ENCODE assay signal across 9 cellular contexts in the genomic region with DNA sequence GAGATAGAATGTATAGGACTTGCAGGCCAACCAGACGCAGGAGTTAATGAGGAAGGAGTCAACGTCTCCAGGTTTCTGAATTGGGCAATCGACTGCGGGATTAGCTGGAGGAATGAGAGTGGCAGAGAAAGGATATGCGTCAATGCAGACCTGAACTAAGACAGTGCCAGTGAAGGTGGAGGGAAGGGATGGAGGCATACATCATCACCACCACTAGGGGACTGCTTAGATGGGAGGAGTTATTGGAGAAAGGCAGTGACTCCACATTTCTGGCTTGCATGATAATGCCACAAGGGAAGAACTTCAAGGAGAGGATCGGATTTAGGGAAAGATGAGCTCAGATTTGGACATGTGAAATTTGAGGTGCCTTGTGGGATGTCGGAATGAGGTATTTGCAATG. TPM values are rescaled to one million over a fixed set of nuclear protein-coding genes. Genes with fewer than 3 reads are reported as not detected.
DNase-seq lines count a peak whose midpoint lies in the region; ATAC-seq and TF ChIP-seq lines count a peak whose summit lies in the region.
"Had no signal": no experiment of that assay in that cellular context is flagged by ENCODE, and none has a peak within 500 bp of the region (broad histone marks: within the 10 kb centered on the region; RNA-seq: fewer than 3 reads in every experiment).

No MANE protein-coding gene starts in this region.

- in situ Hi-C loops in mammary epithelial cell (cut with MboI; ENCODE audit: low sequenced_read_pairs in 2 of 2): no loop called here

- intact Hi-C loops in mammary epithelial cell (cut with micrococcal nuclease): no loop called here

- no TSS peak for BruUV-seq in mammary epithelial cell (replicated peaks; lab: Mats Ljungman, UMichigan)

- H3K9me3 ChIP-seq in mammary epithelial cell (replicated peaks; ENCODE audit: insufficient read depth, low read length): no peaks in the 10 kb centered on the region
- H3K9me3 ChIP-seq in suprapubic skin: no peaks in the 10 kb centered on the region
- H3K9me3 ChIP-seq: neutrophil had no signal

- H3K4me1 ChIP-seq in mammary epithelial cell (ENCODE audit: insufficient read depth, low read length): no peaks in the 10 kb centered on the region
- H3K4me1 ChIP-seq in suprapubic skin: no peaks in the 10 kb centered on the region

- dilution Hi-C loops in mammary epithelial cell (cut with HindIII; ENCODE audit: low sequenced_read_pairs): no loop called here

- TF ChIP-seq CTCF in mammary epithelial cell (conservative IDR thresholded peaks at IDR 0.05 in 1 of 2, IDR thresholded peaks at IDR 0.05 in 1 of 2; ENCODE audit: extremely low read depth in 1 of 2, insufficient read depth in 1 of 2, low read depth in 1 of 2, low read length in 2 of 2) (peak; percentile 51 to 67), suprapubic skin (IDR thresholded peaks at IDR 0.05) (peak in 1 of 2 donors; percentile 25)

- no peaks in the 10 kb centered on the region for H3K36me3 ChIP-seq in mammary epithelial cell (ENCODE audit: insufficient read depth, low read length)
- peaks cover 3% of the 10 kb centered on the region for H3K36me3 ChIP-seq in suprapubic skin
- H3K36me3 ChIP-seq: neutrophil had no signal

- no peak overlapping the region for H2AFZ ChIP-seq in mammary epithelial cell (ENCODE audit: low read depth, low read length)

- TF ChIP-seq POLR2A in suprapubic skin (IDR thresholded peaks at IDR 0.05): no peak

- TF ChIP-seq EP300 in suprapubic skin (IDR thresholded peaks at IDR 0.05): no peak

- DNase-seq in Daoy (ENCODE audit: low read depth): peak; percentile 66
- peak; percentile 44 for DNase-seq in NCI-H1694 treated with DMSO at 0.1 percent for 48 hours (lab: John Stamatoyannopoulos, UW)
- DNase-seq in mammary epithelial cell: peak; percentile 10
- DNase-seq in myocyte (ENCODE audit: low read depth): peak; percentile 87
- DNase-seq in C1 segment of cervical spinal cord (lab: John Stamatoyannopoulos, UW): no peak
- DNase-seq in suprapubic skin (ENCODE audit: low spot score in 2 of 2): no peak

- H3K9ac ChIP-seq in mammary epithelial cell (ENCODE audit: insufficient read depth, low read length): no peak overlapping the region

- H3K27ac ChIP-seq in mammary epithelial cell (ENCODE audit: insufficient read depth, low read depth, low read length) (no peak overlapping the region), suprapubic skin (no peak overlapping the region)
- H3K27ac ChIP-seq: neutrophil had no signal

- no peaks in the 10 kb centered on the region for H4K20me1 ChIP-seq in mammary epithelial cell (ENCODE audit: insufficient read depth, low read length)

- no peaks in the 10 kb centered on the region for H3K79me2 ChIP-seq in mammary epithelial cell (ENCODE audit: insufficient read depth, low read length)

- H3K4me3 ChIP-seq in mammary epithelial cell (replicated peaks in 1 of 3; ENCODE audit: insufficient read depth in 1 of 3, low read depth in 2 of 3, low read length in 3 of 3): no peak overlapping the region
- H3K4me3 ChIP-seq in suprapubic skin: no peak overlapping the region

- ATAC-seq in GM21825 (IDR thresholded peaks at IDR 0.05; ENCODE audit: unreplicated experiment): peak; percentile 59
- no peak for ATAC-seq in GM18907 (IDR thresholded peaks at IDR 0.05; ENCODE audit: unreplicated experiment)

- H3K27me3 ChIP-seq in mammary epithelial cell (ENCODE audit: insufficient read depth, low read length): no peaks in the 10 kb centered on the region
- H3K27me3 ChIP-seq in suprapubic skin: no peaks in the 10 kb centered on the region
- H3K27me3 ChIP-seq: neutrophil had no signal

- H3K4me2 ChIP-seq in mammary epithelial cell (ENCODE audit: insufficient read depth, low read depth, low read length): no peak overlapping the region

- CTCF ChIA-PET in mammary epithelial cell (lab: Charles Lee; ENCODE audit: low non-redundant PET): no interaction called here

- WGBS in mammary epithelial cell (ENCODE audit: low coverage, missing lambda C conversion rate): 77% methylated on average over 7 of the region's 7 CpGs
- WGBS in suprapubic skin: 66% methylated on average over 7 of the region's 7 CpGs

RNA-seq across cellular contexts. Expression of a gene that starts 17.4 kb away (rescaled TPM):
- total RNA-seq in Daoy (2014; rRNA removed; shearing (Covaris generic)): 4.4 and 4.8 TPM in 2 replicates
- total RNA-seq in mammary epithelial cell: under 1 TPM in 1 of 2 donors, not detected in 1; 0.68 TPM
- 0.17 TPM for polyA plus RNA-seq in mammary epithelial cell
- polyA minus RNA-seq in mammary epithelial cell: not detected
- total RNA-seq in myocyte: 75.0 and 113 TPM in 2 replicates
- polyA plus RNA-seq in myocyte (2012): 57.7 TPM
- under 1 TPM in 2 of 4 donors, not detected in 2; 0.32 to 0.36 TPM for total RNA-seq in suprapubic skin

RNA-seq across cellular contexts. Expression of a gene that starts 47.9 kb away (rescaled TPM):
- total RNA-seq in Daoy (2014; rRNA removed; shearing (Covaris generic)): 12.0 and 27.9 TPM in 2 replicates
- total RNA-seq in mammary epithelial cell: 10 to 100 TPM; 28.5 to 38.3 TPM
- 13.0 TPM for polyA plus RNA-seq in mammary epithelial cell
- 22.2 TPM for polyA minus RNA-seq in mammary epithelial cell
- total RNA-seq in myocyte: 36.3 and 59.0 TPM in 2 replicates
- 15.8 TPM for polyA plus RNA-seq in myocyte (2012)
- 100 to 1,000 TPM in 1 of 4 donors, 10 to 100 TPM in 3; 27.9 to 116 (median 36.0) TPM for total RNA-seq in suprapubic skin

Comparison
In these comparisons a context has a peak if more than half of its experiments do, and no peak if none do; other contexts are left out.
1. DNase-seq: peak in Daoy (single experiment), NCI-H1694 treated with DMSO at 0.1 percent for 48 hours (single experiment), mammary epithelial cell (single experiment) and myocyte (single experiment); none in C1 segment of cervical spinal cord (0 of 14) and suprapubic skin (0 of 2).
2. RNA of a gene that starts 17.4 kb away (total RNA-seq): 75.0 to 113 TPM in myocyte; 4.4 to 4.8 TPM in Daoy, 0.68 TPM in mammary epithelial cell and 0.32 to 0.36 TPM in suprapubic skin; every median in the first group is over 10 times any median in the second.